Comparison of ENCODE assay signal across 8 cellular contexts in genomic region chr6:130018292-130018829, GRCh38. TPM values are rescaled to one million over a fixed set of nuclear protein-coding genes. Genes with fewer than 3 reads are reported as not detected.
A peak's percentile ranks its signal among the peaks of the same experiment; 100 is the strongest.
DNase-seq lines count a peak whose midpoint lies in the region; ATAC-seq lines count a peak whose summit lies in the region.

Gene L3MBTL3, plus strand, starts transcription at chr6:130018581. Its CDS starts 24,119 bp downstream, at chr6:130042700.

- H3K36me3 ChIP-seq in CD8-positive, alpha-beta memory T cell (ENCODE audit: insufficient read depth, low read length) = no peaks in the 10 kb centered on the region
- no peaks in the 10 kb centered on the region for H3K36me3 ChIP-seq in mucosa of stomach (ENCODE audit: control insufficient read depth, insufficient read depth, low read length)

- H3K4me1 ChIP-seq in CD8-positive, alpha-beta memory T cell (ENCODE audit: insufficient read depth, low read length) = peaks cover 8% of the 10 kb centered on the region
- H3K4me1 ChIP-seq in mucosa of stomach (ENCODE audit: control insufficient read depth, insufficient read depth, low read length) = no peaks in the 10 kb centered on the region

- POLR2A ChIA-PET in CD8-positive, alpha-beta memory T cell (lab: Charles Lee) = interaction anchor here (0.5 to 1.2 kb wide), 4 partner anchors 158 to 456 kb away, joined by 3 to 4 read pairs (median 4); no protein-coding TSS in a partner anchor

- peak; percentile 77 to 92 (median 84) for DNase-seq in CD8-positive, alpha-beta memory T cell
- DNase-seq in HUDEP-2 (lab: John Stamatoyannopoulos, UW; ENCODE audit: unreplicated experiment in 76 of 76) (peak in 65 of 76 experiments; percentile 6 to 77 (median 52)), OCI-M1 (lab: John Stamatoyannopoulos, UW) (peak; percentile 84)
- DNase-seq in activated T-cell treated with anti-CD3 and anti-CD28 coated beads, Interleukin-2, amount 50 U/mL, for 24 hours = peak; percentile 89
- peak; percentile 82 for DNase-seq in stimulated activated CD8-positive, alpha-beta memory T cell treated with anti-CD3 and anti-CD28 coated beads, Interleukin-4, amount 100 ng/mL, for 24 hours (ENCODE audit: low read depth)

- H3K27me3 ChIP-seq in CD8-positive, alpha-beta memory T cell (ENCODE audit: insufficient read depth, low read length, poor library complexity, severe bottlenecking) = no peaks in the 10 kb centered on the region
- H3K27me3 ChIP-seq in mucosa of stomach (ENCODE audit: control insufficient read depth, insufficient read depth, low read length) = no peaks in the 10 kb centered on the region

- H3K36me3 Mint-ChIP-seq in CD8-positive, alpha-beta memory T cell = peaks cover 0 to 20% (median 0%) of the 10 kb centered on the region in 3 donors
- H3K36me3 Mint-ChIP-seq in activated T-cell treated with anti-CD3 and anti-CD28 coated beads, Interleukin-2, amount 50 U/mL, for 24 hours (ENCODE audit: low read depth) = peaks cover 9% of the 10 kb centered on the region

- H3K4me3 Mint-ChIP-seq in CD8-positive, alpha-beta memory T cell = peak within 1 kb of the TSS; percentile 96 to 100 (median 100)
- peak within 1 kb of the TSS; percentile 99 for H3K4me3 Mint-ChIP-seq in activated T-cell treated with anti-CD3 and anti-CD28 coated beads, Interleukin-2, amount 50 U/mL, for 24 hours

- peak within 1 kb of the TSS; percentile 77 for H3K9ac ChIP-seq in mucosa of stomach (ENCODE audit: low read length)

- peak within 1 kb of the TSS; percentile 99 for H3K4me3 ChIP-seq in CD8-positive, alpha-beta memory T cell (ENCODE audit: low read length)
- peak within 1 kb of the TSS; percentile 84 for H3K4me3 ChIP-seq in mucosa of stomach (ENCODE audit: low read length)

- H3K9me3 Mint-ChIP-seq in CD8-positive, alpha-beta memory T cell = no peaks in the 10 kb centered on the region
- H3K9me3 Mint-ChIP-seq in activated T-cell treated with anti-CD3 and anti-CD28 coated beads, Interleukin-2, amount 50 U/mL, for 24 hours = no peaks in the 10 kb centered on the region

- CTCF ChIA-PET in CD8-positive, alpha-beta memory T cell (lab: Charles Lee) = interaction anchor here (0.7 to 1.6 kb wide), 3 partner anchors 80 to 518 kb away, joined by 3 to 5 read pairs (median 3); no protein-coding TSS in a partner anchor

- ATAC-seq in GM21390 (IDR thresholded peaks at IDR 0.05; ENCODE audit: unreplicated experiment) = peak; percentile 70
- peak; percentile 81 for ATAC-seq in esophagus mucosa

- no peaks in the 10 kb centered on the region for H3K9me3 ChIP-seq in CD8-positive, alpha-beta memory T cell (ENCODE audit: low read length)
- H3K9me3 ChIP-seq in mucosa of stomach (ENCODE audit: control insufficient read depth, low read length) = no peaks in the 10 kb centered on the region

- peak within 1 kb of the TSS; percentile 93 to 99 (median 96) for H3K27ac Mint-ChIP-seq in CD8-positive, alpha-beta memory T cell
- H3K27ac Mint-ChIP-seq in activated T-cell treated with anti-CD3 and anti-CD28 coated beads, Interleukin-2, amount 50 U/mL, for 24 hours = peak within 1 kb of the TSS; percentile 97

- H3K27me3 Mint-ChIP-seq in CD8-positive, alpha-beta memory T cell = peaks cover 0 to 2% of the 10 kb centered on the region in 2 donors
- H3K27me3 Mint-ChIP-seq in activated T-cell treated with anti-CD3 and anti-CD28 coated beads, Interleukin-2, amount 50 U/mL, for 24 hours = no peaks in the 10 kb centered on the region

- peaks cover 16 to 26% (median 24%) of the 10 kb centered on the region in 3 donors for H3K4me1 Mint-ChIP-seq in CD8-positive, alpha-beta memory T cell
- H3K4me1 Mint-ChIP-seq in activated T-cell treated with anti-CD3 and anti-CD28 coated beads, Interleukin-2, amount 50 U/mL, for 24 hours (ENCODE audit: low read depth) = peaks cover 25% of the 10 kb centered on the region

- peak within 1 kb of the TSS; percentile 79 for H3K27ac ChIP-seq in CD8-positive, alpha-beta memory T cell (ENCODE audit: low read depth, low read length)

RNA-seq across cellular contexts. Expression of gene L3MBTL3, which starts in this region (rescaled TPM):
- 10 to 100 TPM; 10.2 to 11.1 TPM for total RNA-seq in CD8-positive, alpha-beta memory T cell
- polyA plus RNA-seq in CD8-positive, alpha-beta memory T cell = 6.6 TPM
- total RNA-seq in esophagus mucosa = 2.5 TPM

Comparison
In these comparisons a context has a peak if more than half of its experiments do, and no peak if none do; other contexts are left out.
1. Peak in every context shown above with its lines: DNase-seq, ATAC-seq, H3K4me3 ChIP-seq and H3K27ac ChIP-seq.